19 cellular contexts compared by ENCODE assay signal in the genomic region with DNA sequence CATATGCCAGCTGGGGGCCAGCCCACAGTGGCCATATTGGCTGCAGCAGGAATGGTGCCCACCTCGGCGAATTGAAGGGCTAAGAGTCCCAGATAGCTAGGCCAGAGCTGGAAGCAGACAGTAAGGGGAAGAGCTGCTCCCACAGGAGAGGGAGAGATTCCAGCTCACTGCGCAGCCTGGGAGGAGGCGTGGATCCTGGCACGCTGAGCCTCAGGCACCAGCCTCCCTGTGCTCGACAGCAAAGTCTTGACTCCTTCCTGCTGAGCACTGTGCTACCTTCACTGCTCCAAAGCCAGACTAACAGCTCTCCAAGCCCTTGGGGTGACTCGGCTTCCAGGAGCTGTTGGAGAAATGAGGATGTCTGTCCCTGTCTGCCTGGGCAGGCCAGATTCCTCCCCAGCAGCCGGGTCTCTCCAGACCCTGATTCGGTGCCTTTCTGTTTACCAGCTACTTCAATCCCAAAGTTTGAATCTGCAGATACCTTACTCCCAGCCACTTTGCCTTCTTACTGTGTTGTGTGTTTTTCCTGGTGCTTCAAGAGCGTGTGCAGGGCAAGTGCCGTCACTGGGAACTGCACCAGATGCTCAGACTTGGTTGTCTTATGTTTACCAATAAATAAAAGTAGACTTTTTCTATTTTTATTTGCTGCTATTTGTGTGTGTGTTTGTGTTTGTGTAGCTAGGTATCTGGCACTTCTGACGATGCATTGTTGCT. TPM values are rescaled to one million over a fixed set of nuclear protein-coding genes. Genes with fewer than 3 reads are reported as not detected.
A peak's percentile ranks its signal among the peaks of the same experiment; 100 is the strongest.
DNase-seq lines count a peak whose midpoint lies in the region; ATAC-seq and TF ChIP-seq lines count a peak whose summit lies in the region.
"Had no signal": no experiment of that assay in that cellular context is flagged by ENCODE, and none has a peak within 500 bp of the region (broad histone marks: within the 10 kb centered on the region; RNA-seq: fewer than 3 reads in every experiment).

No MANE protein-coding gene starts in this region.

- ATAC-seq in HCT116: peak; percentile 3; the same call in 1 of the 2 replicates

- RAD21 ChIA-PET in HCT116 (lab: Charles Lee; ENCODE audit: low non-redundant PET in 1 of 2, low total read pairs in 2 of 2, uncharacterized antibody in 2 of 2, unreplicated experiment in 2 of 2): interaction anchor here in 1 of 2 experiments (0.5 kb wide), 1 partner anchor 52 kb away, joined by 3 read pairs; the partner anchor contains the start of gene CBX4

- no peak overlapping the region for H3K4me2 ChIP-seq in HCT116 (ENCODE audit: low read length)
- H3K4me2 ChIP-seq: BLaER1 treated with 17β-estradiol and CSF1 and Interleukin-3, amounts not matched to agents 10 nM and 100 nM had no signal

- no peaks in the 10 kb centered on the region for H3K9me2 ChIP-seq in HCT116 (ENCODE audit: insufficient read depth)

- POLR2A ChIA-PET in A673 (lab: Charles Lee; ENCODE audit: low non-redundant PET) (no interaction called here), HCT116 (lab: Charles Lee) (interaction anchor here (1.4 kb wide), 1 partner anchor 10 kb away, joined by 5 read pairs; the partner anchor contains the start of gene CBX8)

- H3K9me3 Mint-ChIP-seq in brain (no peaks in the 10 kb centered on the region), neural crest cell (no peaks in the 10 kb centered on the region)
- H3K9me3 Mint-ChIP-seq: CD8-positive, alpha-beta memory T cell; IgD-negative memory B cell had no signal

- CTCF ChIA-PET in A673 (lab: Charles Lee) (interaction anchor here (0.5 kb wide), 1 partner anchor 58 kb away, joined by 3 read pairs; no protein-coding TSS in a partner anchor), HCT116 (lab: Charles Lee) (interaction anchor here (0.5 to 1.2 kb wide), 2 partner anchors 10 to 52 kb away, joined by 3 to 5 read pairs; partner anchors contain the start of genes CBX4 and CBX8)

- H3K27ac ChIP-seq in A673 (ENCODE audit: low read depth, low read length, poor library complexity, severe bottlenecking) (no peak overlapping the region), HCT116 (ENCODE audit: low read depth, low read length) (no peak overlapping the region), breast epithelium (no peak overlapping the region)
- H3K27ac ChIP-seq: BLaER1 treated with 17β-estradiol and CSF1 and Interleukin-3, amounts not matched to agents 10 nM and 100 nM had no signal

- H3K4me1 Mint-ChIP-seq in brain: peaks cover 45% of the 10 kb centered on the region
- peaks cover 24% of the 10 kb centered on the region for H3K4me1 Mint-ChIP-seq in neural crest cell
- H3K4me1 Mint-ChIP-seq: IgD-negative memory B cell had no signal

- H3K79me2 ChIP-seq in HCT116 (ENCODE audit: insufficient read depth, low read length): no peaks in the 10 kb centered on the region

- no peak overlapping the region for H3K9ac ChIP-seq in HCT116 (ENCODE audit: low read length)
- H3K9ac ChIP-seq: BLaER1 treated with 17β-estradiol and CSF1 and Interleukin-3, amounts not matched to agents 10 nM and 100 nM had no signal

- no peak for TF ChIP-seq RAD21 in HCT116 (IDR thresholded peaks at IDR 0.05; ENCODE audit: low read depth)

- TF ChIP-seq CTCF in A673 (conservative IDR thresholded peaks at IDR 0.05; ENCODE audit: low read depth, low read length): no peak
- no peak for TF ChIP-seq CTCF in HCT116 (IDR thresholded peaks at IDR 0.05 in 2 of 3, conservative IDR thresholded peaks at IDR 0.05 in 1 of 3; ENCODE audit: borderline replicate concordance in 1 of 3, insufficient read depth in 1 of 3, low read depth in 2 of 3, low read length in 2 of 3)
- TF ChIP-seq CTCF in brain (conservative IDR thresholded peaks at IDR 0.05): no peak
- no peak for TF ChIP-seq CTCF in neural crest cell (conservative IDR thresholded peaks at IDR 0.05)
- TF ChIP-seq CTCF in breast epithelium (IDR thresholded peaks at IDR 0.05): no peak

- peak overlapping the region in 3 of 5 experiments; percentile 4 to 72 (median 47) for H3K27ac Mint-ChIP-seq in brain
- no peak overlapping the region for H3K27ac Mint-ChIP-seq in neural crest cell (ENCODE audit: unreplicated experiment)

- H3K27me3 ChIP-seq in A673 (replicated peaks; ENCODE audit: insufficient read depth, low read depth, low read length, poor library complexity) (peaks cover 22% of the 10 kb centered on the region), HCT116 (ENCODE audit: insufficient read depth, low read length) (no peaks in the 10 kb centered on the region), breast epithelium (peaks cover 17 to 39% of the 10 kb centered on the region in 2 donors)

- H3K36me3 Mint-ChIP-seq in brain (peaks cover 9% of the 10 kb centered on the region), neural crest cell (ENCODE audit: low read depth) (no peaks in the 10 kb centered on the region)
- H3K36me3 Mint-ChIP-seq: IgD-negative memory B cell had no signal

- H3K4me1 ChIP-seq in A673 (ENCODE audit: insufficient read depth, low read length, poor library complexity, severe bottlenecking): peaks cover 28% of the 10 kb centered on the region
- peaks cover 6 to 19% of the 10 kb centered on the region in 2 experiments for H3K4me1 ChIP-seq in HCT116 (ENCODE audit: control insufficient read depth in 1 of 2, insufficient read depth in 2 of 2, low read length in 2 of 2)
- peaks cover 0 to 5% of the 10 kb centered on the region in 2 donors for H3K4me1 ChIP-seq in breast epithelium

- intact Hi-C loops in A673 (cut with micrococcal nuclease; ENCODE audit: unreplicated experiment) (no loop called here), HCT116 (cut with micrococcal nuclease) (loop anchor here (5.0 kb wide), 1 partner anchor 185 kb away; no protein-coding TSS in a partner anchor), breast epithelium (cut with DNase I; ENCODE audit: low total_unique reads) (no loop called here)

- H3K4me3 Mint-ChIP-seq in brain: peak overlapping the region in 2 of 5 experiments; percentile 4 to 5
- H3K4me3 Mint-ChIP-seq in neural crest cell: peak overlapping the region; percentile 88

- TSS peak; percentile 17 for BruUV-seq in A673 (replicated peaks; lab: Mats Ljungman, UMichigan)
- BruUV-seq in HCT116 (replicated peaks; lab: Mats Ljungman, UMichigan): no TSS peak

- no peaks in the 10 kb centered on the region for H4K20me1 ChIP-seq in HCT116 (ENCODE audit: insufficient read depth)

- TF ChIP-seq POLR2A in HCT116 (IDR thresholded peaks at IDR 0.05; ENCODE audit: borderline replicate concordance, extremely low read depth, insufficient read depth, insufficient read length) (no peak), breast epithelium (IDR thresholded peaks at IDR 0.05) (no peak)

- H3K36me3 ChIP-seq in A673 (ENCODE audit: insufficient read depth, low read length, poor library complexity, severe bottlenecking): peaks cover 35% of the 10 kb centered on the region
- peaks cover 11 to 13% of the 10 kb centered on the region in 2 experiments; a peak in 3 of 4 replicates for H3K36me3 ChIP-seq in HCT116 (ENCODE audit: control insufficient read depth in 1 of 2, insufficient read depth in 2 of 2, low read length in 2 of 2)
- no peaks in the 10 kb centered on the region for H3K36me3 ChIP-seq in breast epithelium

- no peak overlapping the region for H2AFZ ChIP-seq in HCT116 (ENCODE audit: low read depth, low read length, poor library complexity, severe bottlenecking)

- DNase-seq in A673 (ENCODE audit: low spot score) (no peak), HCT116 (ENCODE audit: low read depth, low spot score) (no peak), neural crest cell (ENCODE audit: low read depth, low spot score) (no peak), NCI-H2029 (lab: John Stamatoyannopoulos, UW) (no peak), breast epithelium (ENCODE audit: low spot score in 2 of 2) (no peak), activated gamma-delta T cell (lab: John Stamatoyannopoulos, UW) (no peak)
- DNase-seq: CD8-positive, alpha-beta memory T cell; Kasumi-1; MG63; NCI-H1048; NCI-H1436; NCI-H2081; SHP77 treated with DMSO at 0.1 percent for 48 hours had no signal

- H3K9me3 ChIP-seq in A673 (ENCODE audit: low read depth, low read length, poor library complexity, severe bottlenecking): no peaks in the 10 kb centered on the region
- H3K9me3 ChIP-seq in HCT116 (ENCODE audit: control insufficient read depth in 1 of 2, insufficient read depth in 1 of 2, low read depth in 1 of 2, low read length in 2 of 2): no peaks in the 10 kb centered on the region
- no peaks in the 10 kb centered on the region for H3K9me3 ChIP-seq in breast epithelium
- H3K9me3 ChIP-seq: BLaER1 treated with 17β-estradiol and CSF1 and Interleukin-3, amounts not matched to agents 10 nM and 100 nM; MG63 had no signal

- H3K27me3 Mint-ChIP-seq in brain (peaks cover 37% of the 10 kb centered on the region), neural crest cell (ENCODE audit: low read depth) (peaks cover 53% of the 10 kb centered on the region)

- H3K4me3 ChIP-seq in A673 (ENCODE audit: low read depth, low read length, poor library complexity, severe bottlenecking): no peak overlapping the region
- no peak overlapping the region for H3K4me3 ChIP-seq in HCT116 (replicated peaks in 1 of 2; ENCODE audit: low read depth in 1 of 2, low read length in 2 of 2)
- no peak overlapping the region for H3K4me3 ChIP-seq in breast epithelium
- H3K4me3 ChIP-seq: BLaER1 treated with 17β-estradiol and CSF1 and Interleukin-3, amounts not matched to agents 10 nM and 100 nM; MG63 had no signal

TF ChIP-seq in HCT116, 20 proteins besides CTCF, POLR2A, EP300 and RAD21 (continues in another document):
- TF ChIP-seq CBX3 (IDR thresholded peaks at IDR 0.05; ENCODE audit: low read depth): no peak
- no peak for TF ChIP-seq ELF1 (IDR thresholded peaks at IDR 0.05; ENCODE audit: borderline replicate concordance, low read depth)

RNA-seq across cellular contexts. Expression of gene CBX2, which starts 9.1 kb away (rescaled TPM):
- total RNA-seq in A673 (2021) (59.5 and 66.4 TPM in 2 replicates), HCT116 (2021; ENCODE audit: unreplicated experiment) (28.3 TPM), neural crest cell (95.4 and 101 TPM in 2 replicates), breast epithelium (1 to 10 TPM; 1.2 to 2.2 (median 2.0) TPM)
- 8.8 and 9.6 TPM in 2 replicates for polyA plus RNA-seq in HCT116 (2012)
- 36.4 TPM for polyA plus RNA-seq in brain (ENCODE audit: insufficient read depth, low read depth, low replicate concordance)

RNA-seq across cellular contexts. Expression of gene CBX8, which starts 9.8 kb away (rescaled TPM):
- total RNA-seq in A673 (2021) (24.5 and 27.0 TPM in 2 replicates), HCT116 (2021; ENCODE audit: unreplicated experiment) (29.0 TPM), neural crest cell (16.5 and 19.2 TPM in 2 replicates), breast epithelium (1 to 10 TPM; 1.9 to 9.2 (median 6.7) TPM)
- polyA plus RNA-seq in HCT116 (2012): 17.3 and 18.1 TPM in 2 replicates
- polyA plus RNA-seq in brain (ENCODE audit: insufficient read depth, low read depth, low replicate concordance): 9.4 TPM

RNA-seq across cellular contexts. Expression of gene CBX4, which starts 52.2 kb away (rescaled TPM):
- total RNA-seq in A673 (2021) (42.6 and 45.5 TPM in 2 replicates), HCT116 (2021; ENCODE audit: unreplicated experiment) (60.9 TPM), neural crest cell (19.1 and 21.0 TPM in 2 replicates), breast epithelium (10 to 100 TPM; 11.5 to 20.6 (median 13.4) TPM)
- 58.0 and 71.2 TPM in 2 replicates for polyA plus RNA-seq in HCT116 (2012)
- 30.6 TPM for polyA plus RNA-seq in brain (ENCODE audit: insufficient read depth, low read depth, low replicate concordance)

RNA-seq across cellular contexts. Expression of gene ENPP7, which starts 56.3 kb away (rescaled TPM):
- total RNA-seq in A673 (2021) (not detected in 2 replicates), HCT116 (2021; ENCODE audit: unreplicated experiment) (not detected), neural crest cell (not detected in 2 replicates), breast epithelium (not detected)
- not detected in 2 replicates for polyA plus RNA-seq in HCT116 (2012)
- not detected for polyA plus RNA-seq in brain (ENCODE audit: insufficient read depth, low read depth, low replicate concordance)
- total RNA-seq: A172, NCI-H460, RPMI7951 had no signal
